ENCODE assay signal across 8 cellular contexts in the genomic region with DNA sequence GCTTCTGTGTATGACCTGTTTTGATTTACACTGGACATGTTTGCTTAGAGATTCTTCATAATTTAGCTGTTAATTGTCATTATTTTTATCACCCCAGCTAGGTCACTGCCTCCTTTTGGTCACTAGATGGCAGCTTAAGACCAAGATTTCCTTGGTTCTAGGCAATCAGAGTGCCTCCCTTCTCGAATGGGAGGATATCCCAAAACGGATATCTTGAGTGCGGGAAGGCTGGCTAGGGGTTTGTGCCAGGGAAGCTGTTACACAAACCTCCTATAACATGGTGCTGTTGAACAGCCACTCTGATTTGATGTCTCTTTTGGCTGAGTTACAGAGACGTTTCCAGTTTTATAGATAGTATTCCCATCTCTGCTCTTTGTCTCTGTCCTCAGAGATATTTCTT.
A peak's percentile ranks its signal among the peaks of the same experiment; 100 is the strongest.
DNase-seq lines count a peak whose midpoint lies in the region; ATAC-seq and TF ChIP-seq lines count a peak whose summit lies in the region.

No MANE protein-coding gene starts in this region.

- no peaks in the 10 kb centered on the region for H3K4me1 ChIP-seq in lung (ENCODE audit: control insufficient read depth in 2 of 2, insufficient read depth in 2 of 2, low read length in 2 of 2)

- ATAC-seq in HG03457 (IDR thresholded peaks at IDR 0.05; ENCODE audit: unreplicated experiment): peak; percentile 63
- peak; percentile 88 for ATAC-seq in lung (ENCODE audit: insufficient read depth, low FRiP score)

- H3K9me3 ChIP-seq in lung (ENCODE audit: control insufficient read depth in 2 of 2, insufficient read depth in 1 of 2, low read length in 1 of 2): no peaks in the 10 kb centered on the region

- H3K36me3 ChIP-seq in lung (ENCODE audit: control insufficient read depth in 2 of 2, insufficient read depth in 2 of 2, low read length in 2 of 2): no peaks in the 10 kb centered on the region

- H3K27ac Mint-ChIP-seq in activated naive CD4-positive, alpha-beta T cell treated with anti-CD3 and anti-CD28 coated beads, Interleukin-2, amount 10 ng/mL, durations not matched to agents 7 days and 5 days: no peak overlapping the region

- H3K27ac ChIP-seq in lung (ENCODE audit: low read depth in 1 of 2, low read length in 1 of 2): no peak overlapping the region

- 4 to 10% methylated on average over 4 of the region's 4 CpGs for WGBS in lung, 2 donors

- H3K27me3 ChIP-seq in lung (ENCODE audit: control insufficient read depth, insufficient read depth): no peaks in the 10 kb centered on the region

- no peak overlapping the region for H3K4me3 Mint-ChIP-seq in activated naive CD4-positive, alpha-beta T cell treated with anti-CD3 and anti-CD28 coated beads, Interleukin-2, amount 10 ng/mL, durations not matched to agents 7 days and 5 days

- H3K4me1 Mint-ChIP-seq in activated naive CD4-positive, alpha-beta T cell treated with anti-CD3 and anti-CD28 coated beads, Interleukin-2, amount 10 ng/mL, durations not matched to agents 7 days and 5 days: peaks cover 5% of the 10 kb centered on the region

- TF ChIP-seq CTCF in GM20000 (IDR thresholded peaks at IDR 0.05; ENCODE audit: extremely low read depth, missing control alignments) (peak; percentile 76), lung (IDR thresholded peaks at IDR 0.05; ENCODE audit: control extremely low read depth, extremely low read depth) (peak; percentile 40)

- H3K4me3 ChIP-seq in lung: no peak overlapping the region

- H3K36me3 Mint-ChIP-seq in activated naive CD4-positive, alpha-beta T cell treated with anti-CD3 and anti-CD28 coated beads, Interleukin-2, amount 10 ng/mL, durations not matched to agents 7 days and 5 days: no peaks in the 10 kb centered on the region

- H3K9me3 Mint-ChIP-seq in activated naive CD4-positive, alpha-beta T cell treated with anti-CD3 and anti-CD28 coated beads, Interleukin-2, amount 10 ng/mL, durations not matched to agents 7 days and 5 days: peaks cover 4% of the 10 kb centered on the region

- CTCF ChIA-PET in activated naive CD4-positive, alpha-beta T cell treated with anti-CD3 and anti-CD28 coated beads, Interleukin-2, amount 10 ng/mL, durations not matched to agents 7 days and 5 days (lab: Charles Lee): interaction anchor here (0.6 to 2.3 kb wide), 12 partner anchors 8 to 117 kb away, joined by 3 to 20 read pairs (median 5); no protein-coding TSS in a partner anchor

- DNase-seq in activated naive CD4-positive, alpha-beta T cell treated with anti-CD3 and anti-CD28 coated beads, Interleukin-2, amount 10 ng/mL, durations not matched to agents 7 days and 5 days: peak; percentile 28
- DNase-seq in activated naive CD4-positive, alpha-beta T cell treated with Interleukin-2 at 50 U/mL for 16 hours: no peak
- peak; percentile 33 for DNase-seq in GM20000 (ENCODE audit: low spot score)
- DNase-seq in NCI-H774 (lab: John Stamatoyannopoulos, UW): peak; percentile 10
- DNase-seq in cerebellum (ENCODE audit: low spot score): peak; percentile 45
- DNase-seq in lung (ENCODE audit: low spot score): no peak
- DNase-seq in activated effector memory CD4-positive, alpha-beta T cell treated with Interleukin-2 at 50 U/mL for 16 hours: no peak

- no peaks in the 10 kb centered on the region for H3K27me3 Mint-ChIP-seq in activated naive CD4-positive, alpha-beta T cell treated with anti-CD3 and anti-CD28 coated beads, Interleukin-2, amount 10 ng/mL, durations not matched to agents 7 days and 5 days

Comparison
In these comparisons a context has a peak if more than half of its experiments do, and no peak if none do; other contexts are left out.
1. DNase-seq: peak in activated naive CD4-positive, alpha-beta T cell treated with anti-CD3 and anti-CD28 coated beads, Interleukin-2, amount 10 ng/mL, durations not matched to agents 7 days and 5 days (single experiment), GM20000 (single experiment), NCI-H774 (single experiment) and cerebellum (single experiment); none in activated naive CD4-positive, alpha-beta T cell treated with Interleukin-2 at 50 U/mL for 16 hours (single experiment), lung (single experiment) and activated effector memory CD4-positive, alpha-beta T cell treated with Interleukin-2 at 50 U/mL for 16 hours (single experiment).